Comparison of ENCODE assay signal across 8 cellular contexts in the genomic region with DNA sequence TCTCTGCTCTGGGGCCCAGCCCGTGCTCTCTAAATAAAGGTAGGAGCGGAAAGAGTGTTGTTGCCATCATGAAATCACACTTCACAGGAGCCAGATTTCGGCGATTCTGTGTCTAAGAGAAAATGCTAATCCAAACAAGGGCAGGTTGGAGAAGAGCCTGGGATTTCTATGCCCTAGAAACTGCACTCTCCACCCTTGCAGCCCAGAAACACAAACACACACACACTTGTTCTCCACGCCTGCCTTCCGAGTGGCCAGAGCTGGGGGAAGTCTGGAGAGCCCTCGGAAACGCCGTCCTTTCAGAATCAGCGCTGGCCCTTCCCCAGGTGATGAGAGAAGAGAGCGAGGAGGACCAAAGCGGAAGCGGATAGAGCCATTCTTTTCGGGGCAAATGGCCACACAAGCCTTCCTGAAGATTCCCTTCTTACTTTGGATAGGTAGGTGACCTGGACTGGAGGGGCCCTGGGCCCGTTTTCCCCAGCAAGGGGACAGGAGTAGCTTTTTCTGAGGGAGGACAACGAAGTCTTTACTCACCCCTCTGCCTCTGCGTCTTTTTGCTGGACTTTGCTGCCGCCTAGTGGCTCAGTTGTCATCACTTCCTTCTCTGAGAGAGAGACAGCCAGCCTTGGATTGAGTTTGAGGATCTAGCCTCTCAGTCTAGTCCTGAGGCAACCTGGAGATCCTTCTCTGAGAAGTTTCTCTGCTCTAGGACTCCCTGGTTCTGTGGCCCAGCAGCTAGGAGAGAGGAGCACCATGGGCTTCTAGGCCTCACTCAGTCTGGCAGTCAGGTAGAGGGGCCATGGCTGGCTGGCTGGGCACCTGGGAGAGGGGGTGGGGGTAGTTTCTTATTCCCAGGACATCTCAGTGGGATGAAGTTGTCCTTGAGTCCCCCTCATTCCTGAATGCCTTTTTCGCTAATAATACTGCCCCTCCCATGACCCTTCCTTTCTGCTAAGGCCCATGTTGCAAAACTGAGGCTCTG. TPM values are rescaled to one million over a fixed set of nuclear protein-coding genes. Genes with fewer than 3 reads are reported as not detected.
DNase-seq lines count a peak whose midpoint lies in the region; ATAC-seq and TF ChIP-seq lines count a peak whose summit lies in the region.

No MANE protein-coding gene starts in this region.

- peaks cover 13% of the 10 kb centered on the region for H3K27me3 Mint-ChIP-seq in activated CD4-positive, alpha-beta T cell treated with anti-CD3 and anti-CD28 coated beads, Interleukin-2, amount 10 ng/mL, durations not matched to agents 24 days and 14 days

- H3K27me3 ChIP-seq in GM06990 (replicated peaks; ENCODE audit: control insufficient read depth, insufficient read depth, low read length): no peaks in the 10 kb centered on the region

- ATAC-seq in HG03139 (IDR thresholded peaks at IDR 0.05; ENCODE audit: unreplicated experiment): peak; percentile 61
- peak; percentile 94 for ATAC-seq in left lobe of liver
- no peak for ATAC-seq in HG03457 (IDR thresholded peaks at IDR 0.05; ENCODE audit: unreplicated experiment)

- H3K9me3 Mint-ChIP-seq in activated CD4-positive, alpha-beta T cell treated with anti-CD3 and anti-CD28 coated beads, Interleukin-2, amount 10 ng/mL, durations not matched to agents 24 days and 14 days: no peaks in the 10 kb centered on the region

- TF ChIP-seq CTCF in GM06990 (IDR thresholded peaks at IDR 0.05; ENCODE audit: insufficient read depth, low read length, poor library complexity, severe bottlenecking): peak; percentile 91

- intact Hi-C loops in activated CD4-positive, alpha-beta T cell treated with anti-CD3 and anti-CD28 coated beads, Interleukin-2, amount 10 ng/mL, durations not matched to agents 24 days and 14 days (cut with micrococcal nuclease): loop anchor here (1.0 to 2.0 kb wide), 4 partner anchors 38 to 411 kb away; partner anchors contain the start of genes MYO9A and SENP8

- H3K27ac Mint-ChIP-seq in activated CD4-positive, alpha-beta T cell treated with anti-CD3 and anti-CD28 coated beads, Interleukin-2, amount 10 ng/mL, durations not matched to agents 24 days and 14 days: peak overlapping the region; percentile 10

- peak overlapping the region; percentile 50 for H3K4me3 ChIP-seq in GM06990 (replicated peaks; ENCODE audit: low read depth, low read length)

- H3K4me3 Mint-ChIP-seq in activated CD4-positive, alpha-beta T cell treated with anti-CD3 and anti-CD28 coated beads, Interleukin-2, amount 10 ng/mL, durations not matched to agents 24 days and 14 days: peak overlapping the region; percentile 80

- H3K4me1 Mint-ChIP-seq in activated CD4-positive, alpha-beta T cell treated with anti-CD3 and anti-CD28 coated beads, Interleukin-2, amount 10 ng/mL, durations not matched to agents 24 days and 14 days: peaks cover 6% of the 10 kb centered on the region

- H3K36me3 ChIP-seq in GM06990 (ENCODE audit: control insufficient read depth, insufficient read depth, low read length): no peaks in the 10 kb centered on the region

- no peaks in the 10 kb centered on the region for H3K36me3 Mint-ChIP-seq in activated CD4-positive, alpha-beta T cell treated with anti-CD3 and anti-CD28 coated beads, Interleukin-2, amount 10 ng/mL, durations not matched to agents 24 days and 14 days (ENCODE audit: low read depth)

- DNase-seq in GM06990 (ENCODE audit: extremely low read depth, insufficient read length) (peak; percentile 47), NCI-H460 (ENCODE audit: extremely low read depth, low read depth) (peak; percentile 83), dedifferentiated amniotic fluid mesenchymal stem cell (ENCODE audit: extremely low spot score) (peak; percentile 94), left lobe of liver (ENCODE audit: low spot score) (peak; percentile 83)
- peak; percentile 94 for DNase-seq in activated CD4-positive, alpha-beta T cell treated with anti-CD3 and anti-CD28 coated beads, Interleukin-2, amount 10 ng/mL, durations not matched to agents 24 days and 14 days
- peak; percentile 86 to 87 for DNase-seq in stimulated activated CD4-positive, alpha-beta T cell treated with anti-CD3 and anti-CD28 coated beads, Interleukin-2, amount 100 ng/mL, for 24 hours

RNA-seq across cellular contexts. Expression of gene SENP8, which starts 37.7 kb away (rescaled TPM):
- total RNA-seq in NCI-H460 (2014; rRNA removed; shearing (Covaris generic)): 2.8 and 3.1 TPM in 2 replicates
- polyA plus RNA-seq in NCI-H460 (2014; cell fraction: nucleus; rRNA removed): 0.70 and 2.3 TPM in 2 replicates
- total RNA-seq in activated CD4-positive, alpha-beta T cell treated with anti-CD3 and anti-CD28 coated beads, Interleukin-2, amount 10 ng/mL, durations not matched to agents 24 days and 14 days: 1.5 and 1.7 TPM in 2 replicates
- 1.6 TPM for total RNA-seq in left lobe of liver

RNA-seq across cellular contexts. Expression of gene MYO9A, which starts 38.0 kb away (rescaled TPM):
- 16.8 and 19.6 TPM in 2 replicates for total RNA-seq in NCI-H460 (2014; rRNA removed; shearing (Covaris generic))
- 7.4 and 9.0 TPM in 2 replicates for polyA plus RNA-seq in NCI-H460 (2014; cell fraction: nucleus; rRNA removed)
- 19.4 and 21.3 TPM in 2 replicates for total RNA-seq in activated CD4-positive, alpha-beta T cell treated with anti-CD3 and anti-CD28 coated beads, Interleukin-2, amount 10 ng/mL, durations not matched to agents 24 days and 14 days
- total RNA-seq in left lobe of liver: 9.3 TPM

RNA-seq across cellular contexts. Expression of gene GRAMD2A, which starts 41.7 kb away (rescaled TPM):
- 0.25 and 0.43 TPM in 2 replicates for total RNA-seq in NCI-H460 (2014; rRNA removed; shearing (Covaris generic))
- polyA plus RNA-seq in NCI-H460 (2014; cell fraction: nucleus; rRNA removed): 0.88 TPM in 1 of 2 replicates, not detected in the other
- 0.21 TPM in 1 of 2 replicates, not detected in the other for total RNA-seq in activated CD4-positive, alpha-beta T cell treated with anti-CD3 and anti-CD28 coated beads, Interleukin-2, amount 10 ng/mL, durations not matched to agents 24 days and 14 days
- total RNA-seq in left lobe of liver: not detected
